Comparison of ENCODE assay signal across 9 cellular contexts in the genomic region with DNA sequence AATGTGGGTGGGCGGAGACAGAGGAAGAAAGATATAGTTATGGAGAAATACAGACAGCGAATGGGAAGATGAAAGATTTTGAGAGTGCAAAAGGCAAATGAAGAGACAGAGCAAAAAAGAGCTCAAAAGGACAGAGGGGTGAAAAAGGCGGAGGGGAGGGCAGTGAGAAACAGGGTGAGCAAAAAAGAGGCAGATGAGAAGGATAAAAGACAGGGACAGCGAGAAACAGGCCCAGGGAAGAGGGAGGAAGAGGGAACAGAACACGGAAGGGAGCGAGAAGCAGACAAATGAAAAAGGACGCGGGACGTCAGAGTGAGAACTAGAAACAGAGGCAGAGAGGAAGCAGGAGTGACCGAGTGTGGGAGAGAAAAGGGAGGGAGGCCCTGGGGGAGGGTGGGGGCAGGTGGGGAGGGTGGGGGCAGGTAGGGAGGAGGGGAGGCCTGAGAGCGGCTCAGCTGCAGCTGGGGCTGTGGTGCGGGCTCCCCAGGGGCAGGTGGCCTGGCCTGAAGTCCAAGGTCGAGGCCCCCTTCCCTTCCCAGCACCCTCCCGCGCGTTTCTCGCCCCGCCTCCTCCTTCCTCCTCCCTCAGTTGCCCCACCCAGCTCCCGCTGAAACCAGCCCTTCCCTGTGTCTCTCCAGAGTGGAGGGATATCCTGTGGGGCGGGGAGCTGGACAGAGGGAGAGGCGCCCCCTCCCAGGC. TPM values are rescaled to one million over a fixed set of nuclear protein-coding genes. Genes with fewer than 3 reads are reported as not detected.
DNase-seq lines count a peak whose midpoint lies in the region; ATAC-seq and TF ChIP-seq lines count a peak whose summit lies in the region.
"Had no signal": no experiment of that assay in that cellular context is flagged by ENCODE, and none has a peak within 500 bp of the region (broad histone marks: within the 10 kb centered on the region; RNA-seq: fewer than 3 reads in every experiment).

No MANE protein-coding gene starts in this region.

- H3K4me3 ChIP-seq in heart left ventricle (peak overlapping the region in 5 of 12 donors; percentile 12 to 26 (median 19)), thymus (ENCODE audit: low read length) (peak overlapping the region; percentile 7)

- H3K27me3 Mint-ChIP-seq in activated T-cell treated with anti-CD3 and anti-CD28 coated beads, Interleukin-2, amount 50 U/mL, for 72 hours (ENCODE audit: low read depth): peaks cover 56% of the 10 kb centered on the region

- peak overlapping the region; percentile 47 for H3K27ac Mint-ChIP-seq in activated T-cell treated with anti-CD3 and anti-CD28 coated beads, Interleukin-2, amount 50 U/mL, for 72 hours

- no peak for TF ChIP-seq POLR2A in heart left ventricle (IDR thresholded peaks at IDR 0.05)

- peaks cover 0 to 16% (median 0%) of the 10 kb centered on the region in 12 donors for H3K4me1 ChIP-seq in heart left ventricle
- H3K4me1 ChIP-seq in thymus (ENCODE audit: control insufficient read depth, insufficient read depth, low read length): peaks cover 3% of the 10 kb centered on the region

- peaks cover 2 to 4% of the 10 kb centered on the region in 2 donors for H3K9me3 Mint-ChIP-seq in activated T-cell treated with anti-CD3 and anti-CD28 coated beads, Interleukin-2, amount 50 U/mL, for 72 hours

- intact Hi-C loops in heart left ventricle (cut with DNase I): no loop called here

- H3K4me1 Mint-ChIP-seq in activated T-cell treated with anti-CD3 and anti-CD28 coated beads, Interleukin-2, amount 50 U/mL, for 72 hours (ENCODE audit: low read depth): peaks cover 47% of the 10 kb centered on the region

- no peak for TF ChIP-seq CTCF in heart left ventricle (IDR thresholded peaks at IDR 0.05)

- peaks cover 4 to 6% of the 10 kb centered on the region in 2 donors for H3K36me3 Mint-ChIP-seq in activated T-cell treated with anti-CD3 and anti-CD28 coated beads, Interleukin-2, amount 50 U/mL, for 72 hours (ENCODE audit: insufficient read depth in 2 of 2)

- H3K36me3 ChIP-seq in heart left ventricle: no peaks in the 10 kb centered on the region
- H3K36me3 ChIP-seq in thymus (ENCODE audit: control insufficient read depth, insufficient read depth): no peaks in the 10 kb centered on the region

- WGBS in heart left ventricle, 4 donors: 5 to 8% (median 6%) methylated on average over 21 of the region's 21 CpGs
- WGBS in thymus: 8% methylated on average over 21 of the region's 21 CpGs

- H3K27ac ChIP-seq in heart left ventricle (no peak overlapping the region), thymus (ENCODE audit: low read depth) (peak overlapping the region; percentile 3)

- peak overlapping the region; percentile 81 to 93 for H3K4me3 Mint-ChIP-seq in activated T-cell treated with anti-CD3 and anti-CD28 coated beads, Interleukin-2, amount 50 U/mL, for 72 hours

- H3K9me3 ChIP-seq in heart left ventricle: no peaks in the 10 kb centered on the region
- no peaks in the 10 kb centered on the region for H3K9me3 ChIP-seq in thymus (ENCODE audit: control insufficient read depth)

- ATAC-seq in activated T-cell treated with anti-CD3 and anti-CD28 coated beads, Interleukin-2, amount 50 U/mL, for 72 hours (replicated peaks in 1 of 2): no peak
- ATAC-seq in heart left ventricle (peak; percentile 37 to 78 (median 39)), GM18858 (IDR thresholded peaks at IDR 0.05; ENCODE audit: unreplicated experiment) (no peak)

- H3K27me3 ChIP-seq in heart left ventricle: peaks cover 26 to 78% (median 45%) of the 10 kb centered on the region in 9 donors
- peaks cover 14% of the 10 kb centered on the region for H3K27me3 ChIP-seq in thymus (ENCODE audit: control insufficient read depth, insufficient read depth)

- no peak for DNase-seq in activated T-cell treated with anti-CD3 and anti-CD28 coated beads, Interleukin-2, amount 50 U/mL, for 72 hours
- DNase-seq in activated T-cell treated with anti-CD3 and anti-CD28 coated beads, Interleukin-2, amount 50 U/mL, for 1 hour: no peak
- DNase-seq in OCI-M1 (lab: John Stamatoyannopoulos, UW) (peak; percentile 40), heart left ventricle (peak in 1 of 5 donors; percentile 65), H4 (ENCODE audit: low spot score) (no peak), CD1c-positive myeloid dendritic cell (ENCODE audit: extremely low spot score) (no peak)
- DNase-seq: central memory CD4-positive, alpha-beta T cell had no signal

RNA-seq across cellular contexts. Expression of gene KLK1, which starts 2.9 kb away (rescaled TPM):
- total RNA-seq in activated T-cell treated with anti-CD3 and anti-CD28 coated beads, Interleukin-2, amount 50 U/mL, for 72 hours: 1 to 10 TPM; 1.7 to 2.3 TPM
- 1 to 10 TPM in 1 of 9 donors, under 1 TPM in 3, not detected in 5; 0.53 to 1.4 (median 0.74) TPM for total RNA-seq in heart left ventricle
- polyA plus RNA-seq in heart left ventricle (under 1 TPM; 0.50 to 0.51 TPM), thymus (1.6 TPM)
- not detected in 2 replicates for total RNA-seq in H4 (2014; rRNA removed; shearing (Covaris generic))

RNA-seq across cellular contexts. Expression of gene KLK15, which starts 12.7 kb away (rescaled TPM):
- not detected for total RNA-seq in activated T-cell treated with anti-CD3 and anti-CD28 coated beads, Interleukin-2, amount 50 U/mL, for 72 hours
- not detected for total RNA-seq in heart left ventricle
- polyA plus RNA-seq in heart left ventricle (not detected), thymus (0.11 TPM)
- total RNA-seq in H4 (2014; rRNA removed; shearing (Covaris generic)): not detected in 2 replicates

RNA-seq across cellular contexts. Expression of gene ACP4, which starts 30.5 kb away (rescaled TPM):
- not detected for total RNA-seq in activated T-cell treated with anti-CD3 and anti-CD28 coated beads, Interleukin-2, amount 50 U/mL, for 72 hours
- not detected for total RNA-seq in heart left ventricle
- not detected for polyA plus RNA-seq in heart left ventricle
- not detected for polyA plus RNA-seq in thymus
- not detected in 2 replicates for total RNA-seq in H4 (2014; rRNA removed; shearing (Covaris generic))

RNA-seq across cellular contexts. Expression of gene KLK3, which starts 34.0 kb away (rescaled TPM):
- not detected for total RNA-seq in activated T-cell treated with anti-CD3 and anti-CD28 coated beads, Interleukin-2, amount 50 U/mL, for 72 hours
- not detected for total RNA-seq in heart left ventricle
- polyA plus RNA-seq in heart left ventricle (not detected), thymus (0.96 TPM)
- not detected in 2 replicates for total RNA-seq in H4 (2014; rRNA removed; shearing (Covaris generic))

RNA-seq across cellular contexts. Expression of gene GPR32, which starts 50.4 kb away (rescaled TPM):
- total RNA-seq in activated T-cell treated with anti-CD3 and anti-CD28 coated beads, Interleukin-2, amount 50 U/mL, for 72 hours: not detected
- not detected for total RNA-seq in heart left ventricle
- polyA plus RNA-seq in heart left ventricle (not detected), thymus (0.07 TPM)
- not detected in 2 replicates for total RNA-seq in H4 (2014; rRNA removed; shearing (Covaris generic))

Comparison
In these comparisons a context has a peak if more than half of its experiments do, and no peak if none do; other contexts are left out.
1. ATAC-seq: peak in heart left ventricle (4 of 4); none in activated T-cell treated with anti-CD3 and anti-CD28 coated beads, Interleukin-2, amount 50 U/mL, for 72 hours (0 of 2) and GM18858 (single experiment).